In the genomic region with DNA sequence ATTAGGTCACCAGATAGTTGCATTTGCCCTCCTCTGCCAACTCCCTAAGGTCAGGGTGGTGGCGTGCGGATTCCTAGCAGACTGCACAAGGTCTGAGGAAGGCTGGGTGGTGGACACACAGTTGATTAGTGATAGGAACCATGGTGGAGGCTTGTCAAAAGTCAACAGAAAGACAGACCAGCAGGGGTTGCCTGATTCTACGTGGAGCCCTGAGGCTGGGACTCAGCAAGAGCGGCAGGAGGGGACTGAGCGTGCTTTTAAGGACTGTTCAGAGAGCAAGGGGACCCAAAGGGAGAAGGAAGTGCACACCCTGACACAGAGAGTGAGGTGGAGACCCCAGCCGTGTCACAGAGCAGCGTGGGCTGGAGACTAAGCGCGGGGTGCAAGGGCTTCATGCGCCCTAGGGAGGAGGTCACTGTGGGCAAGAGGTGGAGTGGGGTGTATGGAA, we compare ENCODE assay signal across 1 cellular context.
TF ChIP-seq lines count a peak whose summit lies in the region.

No MANE protein-coding gene starts in this region.

TF ChIP-seq in HepG2, 621 proteins besides CTCF, POLR2A, EP300 and RAD21 (continued from another document):
- TF ChIP-seq, protein P1, sequence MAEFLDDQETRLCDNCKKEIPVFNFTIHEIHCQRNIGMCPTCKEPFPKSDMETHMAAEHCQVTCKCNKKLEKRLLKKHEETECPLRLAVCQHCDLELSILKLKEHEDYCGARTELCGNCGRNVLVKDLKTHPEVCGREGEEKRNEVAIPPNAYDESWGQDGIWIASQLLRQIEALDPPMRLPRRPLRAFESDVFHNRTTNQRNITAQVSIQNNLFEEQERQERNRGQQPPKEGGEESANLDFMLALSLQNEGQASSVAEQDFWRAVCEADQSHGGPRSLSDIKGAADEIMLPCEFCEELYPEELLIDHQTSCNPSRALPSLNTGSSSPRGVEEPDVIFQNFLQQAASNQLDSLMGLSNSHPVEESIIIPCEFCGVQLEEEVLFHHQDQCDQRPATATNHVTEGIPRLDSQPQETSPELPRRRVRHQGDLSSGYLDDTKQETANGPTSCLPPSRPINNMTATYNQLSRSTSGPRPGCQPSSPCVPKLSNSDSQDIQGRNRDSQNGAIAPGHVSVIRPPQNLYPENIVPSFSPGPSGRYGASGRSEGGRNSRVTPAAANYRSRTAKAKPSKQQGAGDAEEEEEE (CRISPR knock-in tag; IDR thresholded peaks at IDR 0.05; ENCODE audit: borderline replicate concordance) = no peak
- TF ChIP-seq CAMTA2 (CRISPR knock-in tag; IDR thresholded peaks at IDR 0.05; ENCODE audit: borderline replicate concordance) = no peak
- TF ChIP-seq SMAD9 (CRISPR knock-in tag; IDR thresholded peaks at IDR 0.05) = no peak
- no peak for TF ChIP-seq ZKSCAN5 (CRISPR knock-in tag; IDR thresholded peaks at IDR 0.05)
- TF ChIP-seq CHD2 (IDR thresholded peaks at IDR 0.05; ENCODE audit: low read depth, low read length) = no peak
- TF ChIP-seq, protein P2, sequence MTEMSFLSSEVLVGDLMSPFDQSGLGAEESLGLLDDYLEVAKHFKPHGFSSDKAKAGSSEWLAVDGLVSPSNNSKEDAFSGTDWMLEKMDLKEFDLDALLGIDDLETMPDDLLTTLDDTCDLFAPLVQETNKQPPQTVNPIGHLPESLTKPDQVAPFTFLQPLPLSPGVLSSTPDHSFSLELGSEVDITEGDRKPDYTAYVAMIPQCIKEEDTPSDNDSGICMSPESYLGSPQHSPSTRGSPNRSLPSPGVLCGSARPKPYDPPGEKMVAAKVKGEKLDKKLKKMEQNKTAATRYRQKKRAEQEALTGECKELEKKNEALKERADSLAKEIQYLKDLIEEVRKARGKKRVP (CRISPR knock-in tag; IDR thresholded peaks at IDR 0.05) = no peak
- no peak for TF ChIP-seq U2AF2 (IDR thresholded peaks at IDR 0.05; ENCODE audit: low read depth, low read length)
- TF ChIP-seq, protein P3, sequence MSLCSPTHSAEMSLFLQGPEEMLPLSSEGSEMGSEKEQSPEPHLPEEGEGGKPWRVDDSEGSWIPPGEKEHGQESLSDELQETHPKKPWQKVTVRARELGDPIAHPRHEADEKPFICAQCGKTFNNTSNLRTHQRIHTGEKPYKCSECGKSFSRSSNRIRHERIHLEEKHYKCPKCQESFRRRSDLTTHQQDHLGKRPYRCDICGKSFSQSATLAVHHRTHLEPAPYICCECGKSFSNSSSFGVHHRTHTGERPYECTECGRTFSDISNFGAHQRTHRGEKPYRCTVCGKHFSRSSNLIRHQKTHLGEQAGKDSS (CRISPR knock-in tag; IDR thresholded peaks at IDR 0.05; ENCODE audit: borderline replicate concordance, low read depth) = no peak
- no peak for TF ChIP-seq DMAP1 (CRISPR knock-in tag; IDR thresholded peaks at IDR 0.05)
- TF ChIP-seq, protein P4, sequence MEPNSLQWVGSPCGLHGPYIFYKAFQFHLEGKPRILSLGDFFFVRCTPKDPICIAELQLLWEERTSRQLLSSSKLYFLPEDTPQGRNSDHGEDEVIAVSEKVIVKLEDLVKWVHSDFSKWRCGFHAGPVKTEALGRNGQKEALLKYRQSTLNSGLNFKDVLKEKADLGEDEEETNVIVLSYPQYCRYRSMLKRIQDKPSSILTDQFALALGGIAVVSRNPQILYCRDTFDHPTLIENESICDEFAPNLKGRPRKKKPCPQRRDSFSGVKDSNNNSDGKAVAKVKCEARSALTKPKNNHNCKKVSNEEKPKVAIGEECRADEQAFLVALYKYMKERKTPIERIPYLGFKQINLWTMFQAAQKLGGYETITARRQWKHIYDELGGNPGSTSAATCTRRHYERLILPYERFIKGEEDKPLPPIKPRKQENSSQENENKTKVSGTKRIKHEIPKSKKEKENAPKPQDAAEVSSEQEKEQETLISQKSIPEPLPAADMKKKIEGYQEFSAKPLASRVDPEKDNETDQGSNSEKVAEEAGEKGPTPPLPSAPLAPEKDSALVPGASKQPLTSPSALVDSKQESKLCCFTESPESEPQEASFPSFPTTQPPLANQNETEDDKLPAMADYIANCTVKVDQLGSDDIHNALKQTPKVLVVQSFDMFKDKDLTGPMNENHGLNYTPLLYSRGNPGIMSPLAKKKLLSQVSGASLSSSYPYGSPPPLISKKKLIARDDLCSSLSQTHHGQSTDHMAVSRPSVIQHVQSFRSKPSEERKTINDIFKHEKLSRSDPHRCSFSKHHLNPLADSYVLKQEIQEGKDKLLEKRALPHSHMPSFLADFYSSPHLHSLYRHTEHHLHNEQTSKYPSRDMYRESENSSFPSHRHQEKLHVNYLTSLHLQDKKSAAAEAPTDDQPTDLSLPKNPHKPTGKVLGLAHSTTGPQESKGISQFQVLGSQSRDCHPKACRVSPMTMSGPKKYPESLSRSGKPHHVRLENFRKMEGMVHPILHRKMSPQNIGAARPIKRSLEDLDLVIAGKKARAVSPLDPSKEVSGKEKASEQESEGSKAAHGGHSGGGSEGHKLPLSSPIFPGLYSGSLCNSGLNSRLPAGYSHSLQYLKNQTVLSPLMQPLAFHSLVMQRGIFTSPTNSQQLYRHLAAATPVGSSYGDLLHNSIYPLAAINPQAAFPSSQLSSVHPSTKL (CRISPR knock-in tag; IDR thresholded peaks at IDR 0.05) = no peak
- TF ChIP-seq ZNF782 (CRISPR knock-in tag; IDR thresholded peaks at IDR 0.05; ENCODE audit: borderline replicate concordance) = no peak
- TF ChIP-seq JUNB (CRISPR knock-in tag; IDR thresholded peaks at IDR 0.05; ENCODE audit: borderline replicate concordance) = no peak
- TF ChIP-seq ZNF225 (CRISPR knock-in tag; IDR thresholded peaks at IDR 0.05) = no peak
- TF ChIP-seq, protein P5, sequence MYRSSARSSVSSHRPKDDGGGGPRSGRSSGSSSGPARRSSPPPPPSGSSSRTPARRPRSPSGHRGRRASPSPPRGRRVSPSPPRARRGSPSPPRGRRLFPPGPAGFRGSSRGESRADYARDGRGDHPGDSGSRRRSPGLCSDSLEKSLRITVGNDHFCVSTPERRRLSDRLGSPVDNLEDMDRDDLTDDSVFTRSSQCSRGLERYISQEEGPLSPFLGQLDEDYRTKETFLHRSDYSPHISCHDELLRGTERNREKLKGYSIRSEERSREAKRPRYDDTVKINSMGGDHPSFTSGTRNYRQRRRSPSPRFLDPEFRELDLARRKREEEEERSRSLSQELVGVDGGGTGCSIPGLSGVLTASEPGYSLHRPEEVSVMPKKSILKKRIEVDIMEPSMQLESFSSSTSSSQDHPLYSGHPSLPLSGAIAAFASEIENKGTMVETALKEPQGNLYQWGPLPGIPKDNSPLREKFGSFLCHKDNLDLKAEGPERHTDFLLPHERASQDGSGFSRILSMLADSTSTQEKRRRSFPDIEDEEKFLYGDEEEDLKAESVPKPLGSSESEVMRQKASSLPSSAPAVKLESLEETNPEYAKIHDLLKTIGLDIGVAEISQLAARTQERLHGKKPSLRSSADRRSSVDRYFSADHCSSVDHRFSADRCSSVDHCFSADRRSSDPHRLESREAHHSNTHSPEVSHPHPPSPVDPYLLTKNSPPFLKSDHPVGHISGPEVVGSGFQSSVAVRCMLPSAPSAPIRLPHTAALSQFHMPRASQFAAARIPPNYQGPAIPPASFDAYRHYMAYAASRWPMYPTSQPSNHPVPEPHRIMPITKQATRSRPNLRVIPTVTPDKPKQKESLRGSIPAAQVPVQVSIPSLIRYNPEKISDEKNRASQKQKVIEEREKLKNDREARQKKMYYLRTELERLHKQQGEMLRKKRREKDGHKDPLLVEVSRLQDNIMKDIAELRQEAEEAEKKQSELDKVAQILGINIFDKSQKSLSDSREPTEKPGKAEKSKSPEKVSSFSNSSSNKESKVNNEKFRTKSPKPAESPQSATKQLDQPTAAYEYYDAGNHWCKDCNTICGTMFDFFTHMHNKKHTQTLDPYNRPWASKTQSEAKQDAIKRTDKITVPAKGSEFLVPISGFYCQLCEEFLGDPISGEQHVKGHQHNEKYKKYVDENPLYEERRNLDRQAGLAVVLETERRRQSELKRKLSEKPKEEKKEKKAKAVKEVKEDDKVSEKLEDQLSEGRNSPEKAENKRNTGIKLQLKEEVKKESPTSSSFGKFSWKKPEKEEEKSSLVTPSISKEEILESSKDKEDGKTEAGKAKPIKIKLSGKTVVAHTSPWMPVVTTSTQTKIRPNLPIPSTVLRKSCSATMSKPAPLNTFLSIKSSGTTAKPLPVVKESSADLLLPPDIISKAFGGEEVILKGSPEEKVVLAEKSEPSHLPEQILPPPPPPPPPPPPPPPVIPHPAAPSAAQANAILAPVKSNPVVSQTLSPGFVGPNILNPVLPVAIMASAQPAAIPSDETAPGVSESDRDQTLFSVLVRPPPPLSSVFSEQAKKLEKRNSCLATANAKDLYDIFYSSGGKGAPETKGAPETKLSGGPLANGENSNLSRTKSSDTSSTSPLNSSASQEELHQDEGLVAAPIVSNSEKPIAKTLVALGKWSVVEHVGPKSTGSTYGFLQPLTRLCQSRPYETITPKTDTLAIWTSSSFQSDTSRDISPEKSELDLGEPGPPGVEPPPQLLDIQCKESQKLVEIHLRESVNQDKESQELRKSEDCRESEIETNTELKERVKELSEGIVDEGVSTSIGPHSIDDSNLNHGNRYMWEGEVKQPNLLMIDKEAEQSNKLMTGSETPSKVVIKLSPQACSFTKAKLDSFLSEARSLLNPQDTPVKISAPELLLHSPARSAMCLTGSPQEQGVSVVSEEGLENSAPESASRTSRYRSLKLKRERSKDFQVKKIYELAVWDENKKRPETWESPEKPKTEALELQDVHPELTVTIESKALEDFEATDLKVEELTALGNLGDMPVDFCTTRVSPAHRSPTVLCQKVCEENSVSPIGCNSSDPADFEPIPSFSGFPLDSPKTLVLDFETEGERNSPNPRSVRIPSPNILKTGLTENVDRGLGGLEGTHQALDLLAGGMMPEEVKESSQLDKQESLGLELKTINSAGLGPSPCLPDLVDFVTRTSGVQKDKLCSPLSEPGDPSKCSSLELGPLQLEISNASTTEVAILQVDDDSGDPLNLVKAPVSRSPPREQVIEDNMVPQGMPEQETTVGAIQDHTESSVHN (CRISPR knock-in tag; IDR thresholded peaks at IDR 0.05) = no peak
- TF ChIP-seq, protein P6, sequence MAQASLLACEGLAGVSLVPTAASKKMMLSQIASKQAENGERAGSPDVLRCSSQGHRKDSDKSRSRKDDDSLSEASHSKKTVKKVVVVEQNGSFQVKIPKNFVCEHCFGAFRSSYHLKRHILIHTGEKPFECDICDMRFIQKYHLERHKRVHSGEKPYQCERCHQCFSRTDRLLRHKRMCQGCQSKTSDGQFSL (CRISPR knock-in tag; IDR thresholded peaks at IDR 0.05) = no peak
- TF ChIP-seq, protein P7, sequence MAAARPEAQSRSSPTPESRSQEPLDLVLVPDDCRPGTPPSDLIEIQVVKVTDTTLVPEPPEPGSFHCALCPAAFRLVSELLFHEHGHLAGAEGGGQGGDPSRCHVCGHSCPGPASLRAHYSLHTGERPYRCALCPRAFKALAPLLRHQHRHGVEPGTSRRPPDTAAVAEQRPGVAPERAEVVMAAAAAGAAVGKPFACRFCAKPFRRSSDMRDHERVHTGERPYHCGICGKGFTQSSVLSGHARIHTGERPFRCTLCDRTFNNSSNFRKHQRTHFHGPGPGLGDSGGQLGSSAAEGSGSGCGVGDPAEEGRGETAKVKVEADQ (CRISPR knock-in tag; IDR thresholded peaks at IDR 0.05; ENCODE audit: borderline replicate concordance) = no peak
- TF ChIP-seq NR2F6 (IDR thresholded peaks at IDR 0.05) = no peak
- TF ChIP-seq NR2F6 (CRISPR knock-in tag; IDR thresholded peaks at IDR 0.05) = no peak
TF ChIP-seq in HepG2: peak in this region for 0.
